In the genomic region with DNA sequence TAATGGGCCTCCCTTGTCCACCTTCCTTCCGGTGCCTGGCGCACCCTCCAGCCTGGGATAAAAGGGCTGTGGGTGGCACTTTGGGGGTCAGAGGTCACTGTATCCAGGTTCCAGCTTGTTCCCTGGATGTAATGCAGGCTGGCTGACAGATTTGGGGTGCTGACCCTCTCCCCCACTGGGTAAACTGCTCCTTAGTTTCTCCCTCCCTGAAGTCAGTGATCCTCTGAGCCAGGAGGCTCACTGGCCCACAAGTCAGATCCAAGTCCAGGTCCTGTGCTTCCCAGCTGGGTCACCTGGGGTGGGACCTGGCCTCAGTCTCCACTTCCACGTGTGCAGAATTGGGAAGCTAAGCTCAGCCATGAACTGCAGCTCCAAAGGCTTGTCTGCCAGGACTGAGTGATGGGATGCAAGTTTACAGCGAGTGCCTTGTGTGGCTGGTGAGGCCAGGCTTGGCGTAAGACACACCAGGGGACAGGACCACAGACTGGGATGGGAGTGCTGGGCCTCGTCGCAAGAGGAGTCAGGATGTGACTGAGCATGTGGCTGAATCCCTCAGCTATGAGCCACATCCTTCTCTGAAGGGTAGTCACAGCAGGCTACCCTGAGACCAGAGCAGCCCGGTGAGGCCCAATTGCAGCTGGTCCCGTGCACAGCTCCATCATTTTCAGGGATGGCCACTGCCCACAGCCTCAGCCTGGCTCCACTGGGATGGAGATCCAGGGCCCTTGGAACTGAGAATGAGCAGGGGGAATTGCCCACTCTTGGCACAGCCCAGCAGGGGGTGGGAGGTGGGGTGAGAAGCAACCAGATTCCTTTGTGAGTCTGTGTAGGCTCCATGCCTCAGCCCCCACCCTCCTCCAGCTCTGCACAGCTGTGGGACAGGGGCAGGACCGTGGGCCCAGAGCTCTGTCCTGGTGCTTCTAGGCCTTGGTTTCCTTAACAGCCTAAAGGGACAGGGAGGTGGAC, we compare ENCODE assay signal across 1 cellular context.
A peak's percentile ranks its signal among the peaks of the same experiment; 100 is the strongest.
TF ChIP-seq lines count a peak whose summit lies in the region.

No MANE protein-coding gene starts in this region.

TF ChIP-seq in HepG2, 621 proteins besides CTCF, POLR2A, EP300 and RAD21 (continued from another document):
- TF ChIP-seq, protein P1, sequence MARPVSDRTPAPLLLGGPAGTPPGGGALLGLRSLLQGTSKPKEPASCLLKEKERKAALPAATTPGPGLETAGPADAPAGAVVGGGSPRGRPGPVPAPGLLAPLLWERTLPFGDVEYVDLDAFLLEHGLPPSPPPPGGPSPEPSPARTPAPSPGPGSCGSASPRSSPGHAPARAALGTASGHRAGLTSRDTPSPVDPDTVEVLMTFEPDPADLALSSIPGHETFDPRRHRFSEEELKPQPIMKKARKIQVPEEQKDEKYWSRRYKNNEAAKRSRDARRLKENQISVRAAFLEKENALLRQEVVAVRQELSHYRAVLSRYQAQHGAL (CRISPR knock-in tag; IDR thresholded peaks at IDR 0.05; ENCODE audit: not compliant biosample characterization), result no peak
- TF ChIP-seq SNAPC2 (CRISPR knock-in tag; IDR thresholded peaks at IDR 0.05) (no peak), RBM22 (optimal IDR thresholded peaks at IDR 0.05; ENCODE audit: low read length) (peak; percentile 91)
- TF ChIP-seq, protein P2, sequence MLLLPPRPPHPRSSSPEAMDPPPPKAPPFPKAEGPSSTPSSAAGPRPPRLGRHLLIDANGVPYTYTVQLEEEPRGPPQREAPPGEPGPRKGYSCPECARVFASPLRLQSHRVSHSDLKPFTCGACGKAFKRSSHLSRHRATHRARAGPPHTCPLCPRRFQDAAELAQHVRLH (CRISPR knock-in tag; IDR thresholded peaks at IDR 0.05; ENCODE audit: borderline replicate concordance, low read depth), result no peak
